Comparison of ENCODE assay signal across 10 cellular contexts in genomic region chr1:214441119-214441518, GRCh38.
DNase-seq lines count a peak whose midpoint lies in the region; ATAC-seq and TF ChIP-seq lines count a peak whose summit lies in the region.
"Had no signal": no experiment of that assay in that cellular context is flagged by ENCODE, and none has a peak within 500 bp of the region (broad histone marks: within the 10 kb centered on the region; RNA-seq: fewer than 3 reads in every experiment).

No MANE protein-coding gene starts in this region.

- peaks cover 7% of the 10 kb centered on the region in 2 donors for H3K36me3 Mint-ChIP-seq in activated naive CD4-positive, alpha-beta T cell treated with anti-CD3 and anti-CD28 coated beads, Interleukin-2, amount 50 U/mL, for 72 hours
- no peaks in the 10 kb centered on the region for H3K36me3 Mint-ChIP-seq in activated CD8-positive, alpha-beta T cell treated with anti-CD3 and anti-CD28 coated beads, Interleukin-2, amount 10 ng/mL, durations not matched to agents 7 days and 5 days (ENCODE audit: low read depth)
- peaks cover 3% of the 10 kb centered on the region for H3K36me3 Mint-ChIP-seq in type B pancreatic cell

- H3K27ac Mint-ChIP-seq in activated naive CD4-positive, alpha-beta T cell treated with anti-CD3 and anti-CD28 coated beads, Interleukin-2, amount 50 U/mL, for 72 hours, result peak overlapping the region; percentile 98 to 100
- H3K27ac Mint-ChIP-seq in activated CD8-positive, alpha-beta T cell treated with anti-CD3 and anti-CD28 coated beads, Interleukin-2, amount 10 ng/mL, durations not matched to agents 7 days and 5 days, result no peak overlapping the region
- H3K27ac Mint-ChIP-seq in type B pancreatic cell, result peak overlapping the region; percentile 96

- POLR2A ChIA-PET in activated CD8-positive, alpha-beta T cell treated with anti-CD3 and anti-CD28 coated beads, Interleukin-2, amount 10 ng/mL, durations not matched to agents 7 days and 5 days (lab: Charles Lee), result no interaction called here

- TF ChIP-seq CTCF in foreskin fibroblast (IDR thresholded peaks at IDR 0.05; ENCODE audit: low read depth, low read length), result no peak
- TF ChIP-seq CTCF in type B pancreatic cell (conservative IDR thresholded peaks at IDR 0.05), result no peak
- TF ChIP-seq CTCF in BE2C (IDR thresholded peaks at IDR 0.05; ENCODE audit: low read depth, low read length), result no peak

- CTCF ChIA-PET in activated CD8-positive, alpha-beta T cell treated with anti-CD3 and anti-CD28 coated beads, Interleukin-2, amount 10 ng/mL, durations not matched to agents 7 days and 5 days (lab: Charles Lee), result interaction anchor here (0.6 to 1.4 kb wide), 2 partner anchors 13 kb away, joined by 3 to 4 read pairs; no protein-coding TSS in a partner anchor

- H3K4me3 ChIP-seq in foreskin fibroblast (ENCODE audit: low read depth in 1 of 2, low read length in 2 of 2) (no peak overlapping the region), BE2C (ENCODE audit: low read depth, low read length) (no peak overlapping the region)
- H3K4me3 ChIP-seq: ascending aorta had no signal

- no peaks in the 10 kb centered on the region for H3K36me3 ChIP-seq in BE2C
- H3K36me3 ChIP-seq: ascending aorta had no signal

- peaks cover 9% of the 10 kb centered on the region for H3K27me3 Mint-ChIP-seq in activated CD8-positive, alpha-beta T cell treated with anti-CD3 and anti-CD28 coated beads, Interleukin-2, amount 10 ng/mL, durations not matched to agents 7 days and 5 days (ENCODE audit: low read depth)
- H3K27me3 Mint-ChIP-seq in type B pancreatic cell, result no peaks in the 10 kb centered on the region

- H3K9me3 Mint-ChIP-seq in activated naive CD4-positive, alpha-beta T cell treated with anti-CD3 and anti-CD28 coated beads, Interleukin-2, amount 50 U/mL, for 72 hours, result no peaks in the 10 kb centered on the region
- no peaks in the 10 kb centered on the region for H3K9me3 Mint-ChIP-seq in activated CD8-positive, alpha-beta T cell treated with anti-CD3 and anti-CD28 coated beads, Interleukin-2, amount 10 ng/mL, durations not matched to agents 7 days and 5 days (ENCODE audit: insufficient read depth)
- no peaks in the 10 kb centered on the region for H3K9me3 Mint-ChIP-seq in type B pancreatic cell

- DNase-seq in activated naive CD4-positive, alpha-beta T cell treated with anti-CD3 and anti-CD28 coated beads, Interleukin-2, amount 50 U/mL, for 72 hours (ENCODE audit: low spot score in 2 of 2), result no peak
- no peak for DNase-seq in activated naive CD4-positive, alpha-beta T cell treated with anti-CD3 and anti-CD28 coated beads, Interleukin-2, amount 50 U/mL, for 16 hours
- DNase-seq in activated CD8-positive, alpha-beta T cell treated with anti-CD3 and anti-CD28 coated beads, Interleukin-2, amount 10 ng/mL, durations not matched to agents 7 days and 5 days, result no peak
- peak; percentile 44 to 50 for DNase-seq in foreskin fibroblast
- no peak for DNase-seq in type B pancreatic cell (ENCODE audit: extremely low spot score, unreplicated experiment)
- no peak for DNase-seq in BE2C
- DNase-seq in NCI-H1092 (lab: John Stamatoyannopoulos, UW), result no peak
- no peak for DNase-seq in HuH-7 (ENCODE audit: low spot score)
- DNase-seq: NCI-H187 treated with DMSO at 0.1 percent for 48 hours had no signal

- no peaks in the 10 kb centered on the region for H3K4me1 ChIP-seq in BE2C
- H3K4me1 ChIP-seq: ascending aorta had no signal

- H3K27me3 ChIP-seq in BE2C, result peaks cover 3% of the 10 kb centered on the region
- H3K27me3 ChIP-seq: ascending aorta had no signal

- peak; percentile 51 to 52 for ATAC-seq in activated naive CD4-positive, alpha-beta T cell treated with anti-CD3 and anti-CD28 coated beads, Interleukin-2, amount 50 U/mL, for 72 hours
- peak; percentile 66 for ATAC-seq in activated CD8-positive, alpha-beta T cell treated with anti-CD3 and anti-CD28 coated beads, Interleukin-2, amount 10 ng/mL, durations not matched to agents 7 days and 5 days

- peaks cover 60% of the 10 kb centered on the region for H3K4me1 Mint-ChIP-seq in activated CD8-positive, alpha-beta T cell treated with anti-CD3 and anti-CD28 coated beads, Interleukin-2, amount 10 ng/mL, durations not matched to agents 7 days and 5 days (ENCODE audit: low read depth)
- H3K4me1 Mint-ChIP-seq in type B pancreatic cell (ENCODE audit: unreplicated experiment), result peaks cover 53% of the 10 kb centered on the region

- H3K4me3 Mint-ChIP-seq in activated CD8-positive, alpha-beta T cell treated with anti-CD3 and anti-CD28 coated beads, Interleukin-2, amount 10 ng/mL, durations not matched to agents 7 days and 5 days, result no peak overlapping the region
- H3K4me3 Mint-ChIP-seq in type B pancreatic cell, result no peak overlapping the region

- no peaks in the 10 kb centered on the region for H3K9me3 ChIP-seq in BE2C
- H3K9me3 ChIP-seq: ascending aorta had no signal

Comparison
In these comparisons a context has a peak if more than half of its experiments do, and no peak if none do; other contexts are left out.
1. DNase-seq: peak in foreskin fibroblast (2 of 2); none in activated naive CD4-positive, alpha-beta T cell treated with anti-CD3 and anti-CD28 coated beads, Interleukin-2, amount 50 U/mL, for 72 hours (0 of 2), activated naive CD4-positive, alpha-beta T cell treated with anti-CD3 and anti-CD28 coated beads, Interleukin-2, amount 50 U/mL, for 16 hours (single experiment), activated CD8-positive, alpha-beta T cell treated with anti-CD3 and anti-CD28 coated beads, Interleukin-2, amount 10 ng/mL, durations not matched to agents 7 days and 5 days (single experiment), type B pancreatic cell (single experiment), BE2C (single experiment), NCI-H1092 (single experiment) and HuH-7 (single experiment).